Comparison of ENCODE assay signal across 18 cellular contexts in genomic region chr1:232872738-232873137, GRCh38.
"Had no signal": no experiment of that assay in that cellular context is flagged by ENCODE, and none has a peak within 500 bp of the region (broad histone marks: within the 10 kb centered on the region; RNA-seq: fewer than 3 reads in every experiment).

No MANE protein-coding gene starts in this region.

- H3K36me3 Mint-ChIP-seq: activated naive CD4-positive, alpha-beta T cell treated with anti-CD3 and anti-CD28 coated beads, Interleukin-2, amount 10 ng/mL, durations not matched to agents 7 days and 5 days; activated naive CD8-positive, alpha-beta T cell treated with anti-CD3 and anti-CD28 coated beads for 36 hours had no signal

- DNase-seq: activated CD4-positive, alpha-beta memory T cell treated with anti-CD3 and anti-CD28 coated beads, Interleukin-2, amount 10 ng/mL, durations not matched to agents 7 days and 5 days; activated CD4-positive, alpha-beta T cell treated with anti-CD3 and anti-CD28 coated beads for 36 hours; activated CD4-positive, alpha-beta T cell treated with anti-CD3 and anti-CD28 coated beads, Interleukin-2, amount 50 U/mL, for 1 hour; activated gamma-delta T cell treated with Interleukin-2 at 50 U/mL for 16 hours; activated naive CD4-positive, alpha-beta T cell treated with anti-CD3 and anti-CD28 coated beads, Interleukin-2, amount 10 ng/mL, durations not matched to agents 7 days and 5 days; activated naive CD8-positive, alpha-beta T cell treated with anti-CD3 and anti-CD28 coated beads for 36 hours; activated T-cell treated with anti-CD3 and anti-CD28 coated beads, Interleukin-2, amount 50 U/mL, for 72 hours; anterior cingulate cortex; KBM-7; NCI-H1048; NCI-H146; NCI-H2081 treated with DMSO at 0.1 percent for 48 hours; NCI-H446; Peyer's patch; SHP77 treated with DMSO at 0.1 percent for 48 hours; T-helper 1 cell; WERI-Rb-1 had no signal

- H3K4me3 Mint-ChIP-seq: activated CD4-positive, alpha-beta memory T cell treated with anti-CD3 and anti-CD28 coated beads, Interleukin-2, amount 10 ng/mL, durations not matched to agents 7 days and 5 days; activated CD4-positive, alpha-beta T cell treated with anti-CD3 and anti-CD28 coated beads for 36 hours; activated naive CD4-positive, alpha-beta T cell treated with anti-CD3 and anti-CD28 coated beads, Interleukin-2, amount 10 ng/mL, durations not matched to agents 7 days and 5 days; activated naive CD8-positive, alpha-beta T cell treated with anti-CD3 and anti-CD28 coated beads for 36 hours; activated T-cell treated with anti-CD3 and anti-CD28 coated beads, Interleukin-2, amount 50 U/mL, for 72 hours had no signal

- H3K4me3 ChIP-seq: Peyer's patch had no signal

- H3K27me3 Mint-ChIP-seq: activated CD4-positive, alpha-beta memory T cell treated with anti-CD3 and anti-CD28 coated beads, Interleukin-2, amount 10 ng/mL, durations not matched to agents 7 days and 5 days had no signal

- H3K9me3 Mint-ChIP-seq: activated CD4-positive, alpha-beta memory T cell treated with anti-CD3 and anti-CD28 coated beads, Interleukin-2, amount 10 ng/mL, durations not matched to agents 7 days and 5 days; activated T-cell treated with anti-CD3 and anti-CD28 coated beads, Interleukin-2, amount 50 U/mL, for 72 hours; activated T-helper 2 cell treated with anti-CD3 and anti-CD28 coated beads, Interferon-gamma antibody, Interleukin-2, Interleukin-4, amounts not matched to agents 10 μg/mL and 5 μg/mL and 100 μg/mL, durations not matched to agents 14 hours and 24 hours and 36 hours had no signal

- H3K27ac Mint-ChIP-seq: activated CD4-positive, alpha-beta memory T cell treated with anti-CD3 and anti-CD28 coated beads, Interleukin-2, amount 10 ng/mL, durations not matched to agents 7 days and 5 days; activated CD4-positive, alpha-beta T cell treated with anti-CD3 and anti-CD28 coated beads for 36 hours; activated naive CD4-positive, alpha-beta T cell treated with anti-CD3 and anti-CD28 coated beads, Interleukin-2, amount 10 ng/mL, durations not matched to agents 7 days and 5 days; activated naive CD8-positive, alpha-beta T cell treated with anti-CD3 and anti-CD28 coated beads for 36 hours; activated T-cell treated with anti-CD3 and anti-CD28 coated beads, Interleukin-2, amount 50 U/mL, for 72 hours; activated T-helper 2 cell treated with anti-CD3 and anti-CD28 coated beads, Interferon-gamma antibody, Interleukin-2, Interleukin-4, amounts not matched to agents 10 μg/mL and 5 μg/mL and 100 μg/mL, durations not matched to agents 14 hours and 24 hours and 36 hours had no signal

- H3K9me3 ChIP-seq: Peyer's patch had no signal

- ATAC-seq: activated CD4-positive, alpha-beta T cell treated with anti-CD3 and anti-CD28 coated beads for 36 hours; activated T-cell treated with anti-CD3 and anti-CD28 coated beads, Interleukin-2, amount 50 U/mL, for 72 hours had no signal

- H3K27ac ChIP-seq: Peyer's patch, WERI-Rb-1 had no signal

- H3K27me3 ChIP-seq: Peyer's patch had no signal

- H3K36me3 ChIP-seq: Peyer's patch, WERI-Rb-1 had no signal

- H3K4me1 ChIP-seq: Peyer's patch had no signal
